In genomic region chr1:231487910-231488309, GRCh38 we compare ENCODE assay signal across 28 cellular contexts.
"Had no signal": no experiment of that assay in that cellular context is flagged by ENCODE, and none has a peak within 500 bp of the region (broad histone marks: within the 10 kb centered on the region; RNA-seq: fewer than 3 reads in every experiment).

No MANE protein-coding gene starts in this region.

- H3K27ac ChIP-seq: colonic mucosa, epithelial cell of prostate, gastrocnemius medialis, heart left ventricle, left lung, prostate gland, right atrium auricular region, spleen, testis, tibial artery, upper lobe of left lung had no signal

- H3K4me3 ChIP-seq: colonic mucosa, gastrocnemius medialis, heart left ventricle, left lung, prostate gland, right atrium auricular region, spleen, testis, tibial artery, upper lobe of left lung had no signal

- H3K9me3 ChIP-seq: colonic mucosa, gastrocnemius medialis, heart left ventricle, left lung, prostate gland, right atrium auricular region, spleen, testis, tibial artery, upper lobe of left lung had no signal

- H3K4me1 ChIP-seq: colonic mucosa, left lung, prostate gland, right atrium auricular region, spleen, testis, tibial artery, upper lobe of left lung had no signal

- H3K36me3 ChIP-seq: colonic mucosa, gastrocnemius medialis, heart left ventricle, left lung, prostate gland, right atrium auricular region, spleen, tibial artery, upper lobe of left lung had no signal

- H3K27me3 ChIP-seq: colonic mucosa, gastrocnemius medialis, heart left ventricle, right atrium auricular region, spleen, testis, tibial artery, upper lobe of left lung had no signal

- DNase-seq: colonic mucosa; effector CD8-positive, alpha-beta T cell; endodermal cell; foreskin fibroblast; gastrocnemius medialis; heart left ventricle; hippocampal formation; left cardiac atrium; left lung; mesendoderm; midbrain; naive thymus-derived CD4-positive, alpha-beta T cell; nucleus accumbens; spleen; stimulated activated CD4-positive, alpha-beta T cell treated with anti-CD3 and anti-CD28 coated beads, Interleukin-4, amount 100 ng/mL, for 4 hours; stimulated activated naive CD8-positive, alpha-beta T cell treated with anti-CD3 and anti-CD28 coated beads, Interleukin-15, Interleukin-2, amounts not matched to agents 100 U/mL and 50 U/mL, for 24 hours; substantia nigra; testis; tibial artery; upper lobe of left lung had no signal

- FAIRE-seq: islet of Langerhans, urothelium cell line had no signal

- ATAC-seq: esophagus mucosa; gastrocnemius medialis; heart left ventricle; left cardiac atrium; left lung; naive thymus-derived CD4-positive, alpha-beta T cell; sciatic nerve; stimulated activated memory B cell treated with anti-CD40 and anti-IgM and Interleukin-4, amounts not matched to agents 10 μg/mL and 1 μg/mL and 100 μg/mL, for 72 hours; stimulated activated naive CD8-positive, alpha-beta T cell treated with anti-CD3 and anti-CD28 coated beads, Interleukin-15, Interleukin-2, amounts not matched to agents 100 U/mL and 50 U/mL, for 24 hours had no signal
